ENCODE assay signal across 1 cellular context in the genomic region with DNA sequence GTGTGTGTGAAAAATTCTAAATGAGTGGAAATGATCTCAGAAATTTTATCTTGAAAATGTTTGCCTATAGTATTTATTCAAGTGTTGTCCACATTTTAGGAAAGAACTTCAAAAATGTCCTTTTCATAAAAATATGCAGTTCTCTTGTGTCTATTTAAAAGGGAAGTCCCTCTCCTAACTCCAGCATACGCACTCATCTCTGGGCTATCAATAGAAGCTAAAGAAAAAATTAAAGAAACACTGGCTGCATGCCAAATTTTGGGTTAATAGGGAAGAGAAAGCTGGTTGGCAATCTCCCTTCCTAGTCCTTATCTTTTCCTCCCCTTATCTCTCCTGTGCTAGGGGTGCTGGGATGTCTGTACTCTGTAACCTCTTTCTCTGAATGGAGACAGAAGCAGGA.
A peak's percentile ranks its signal among the peaks of the same experiment; 100 is the strongest.
TF ChIP-seq lines count a peak whose summit lies in the region.

No MANE protein-coding gene starts in this region.

TF ChIP-seq in SK-N-SH, 30 proteins besides CTCF, POLR2A, EP300 and RAD21 (continued from another document):
- TF ChIP-seq, protein P1, sequence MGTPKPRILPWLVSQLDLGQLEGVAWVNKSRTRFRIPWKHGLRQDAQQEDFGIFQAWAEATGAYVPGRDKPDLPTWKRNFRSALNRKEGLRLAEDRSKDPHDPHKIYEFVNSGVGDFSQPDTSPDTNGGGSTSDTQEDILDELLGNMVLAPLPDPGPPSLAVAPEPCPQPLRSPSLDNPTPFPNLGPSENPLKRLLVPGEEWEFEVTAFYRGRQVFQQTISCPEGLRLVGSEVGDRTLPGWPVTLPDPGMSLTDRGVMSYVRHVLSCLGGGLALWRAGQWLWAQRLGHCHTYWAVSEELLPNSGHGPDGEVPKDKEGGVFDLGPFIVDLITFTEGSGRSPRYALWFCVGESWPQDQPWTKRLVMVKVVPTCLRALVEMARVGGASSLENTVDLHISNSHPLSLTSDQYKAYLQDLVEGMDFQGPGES (IDR thresholded peaks at IDR 0.05; ENCODE audit: low read depth, low read length): no peak
- TF ChIP-seq GATA2 (CRISPR knock-in tag; IDR thresholded peaks at IDR 0.05) (peak; percentile 96), EZH2phosphoT487 (IDR thresholded peaks at IDR 0.05; ENCODE audit: borderline replicate concordance, low read depth) (no peak), RCOR1 (IDR thresholded peaks at IDR 0.05; ENCODE audit: low read length) (peak; percentile 76)
- TF ChIP-seq, protein P2, sequence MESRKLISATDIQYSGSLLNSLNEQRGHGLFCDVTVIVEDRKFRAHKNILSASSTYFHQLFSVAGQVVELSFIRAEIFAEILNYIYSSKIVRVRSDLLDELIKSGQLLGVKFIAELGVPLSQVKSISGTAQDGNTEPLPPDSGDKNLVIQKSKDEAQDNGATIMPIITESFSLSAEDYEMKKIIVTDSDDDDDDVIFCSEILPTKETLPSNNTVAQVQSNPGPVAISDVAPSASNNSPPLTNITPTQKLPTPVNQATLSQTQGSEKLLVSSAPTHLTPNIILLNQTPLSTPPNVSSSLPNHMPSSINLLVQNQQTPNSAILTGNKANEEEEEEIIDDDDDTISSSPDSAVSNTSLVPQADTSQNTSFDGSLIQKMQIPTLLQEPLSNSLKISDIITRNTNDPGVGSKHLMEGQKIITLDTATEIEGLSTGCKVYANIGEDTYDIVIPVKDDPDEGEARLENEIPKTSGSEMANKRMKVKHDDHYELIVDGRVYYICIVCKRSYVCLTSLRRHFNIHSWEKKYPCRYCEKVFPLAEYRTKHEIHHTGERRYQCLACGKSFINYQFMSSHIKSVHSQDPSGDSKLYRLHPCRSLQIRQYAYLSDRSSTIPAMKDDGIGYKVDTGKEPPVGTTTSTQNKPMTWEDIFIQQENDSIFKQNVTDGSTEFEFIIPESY (IDR thresholded peaks at IDR 0.05; ENCODE audit: borderline replicate concordance, low read depth): no peak
